ENCODE assay signal across 1 cellular context in the genomic region with DNA sequence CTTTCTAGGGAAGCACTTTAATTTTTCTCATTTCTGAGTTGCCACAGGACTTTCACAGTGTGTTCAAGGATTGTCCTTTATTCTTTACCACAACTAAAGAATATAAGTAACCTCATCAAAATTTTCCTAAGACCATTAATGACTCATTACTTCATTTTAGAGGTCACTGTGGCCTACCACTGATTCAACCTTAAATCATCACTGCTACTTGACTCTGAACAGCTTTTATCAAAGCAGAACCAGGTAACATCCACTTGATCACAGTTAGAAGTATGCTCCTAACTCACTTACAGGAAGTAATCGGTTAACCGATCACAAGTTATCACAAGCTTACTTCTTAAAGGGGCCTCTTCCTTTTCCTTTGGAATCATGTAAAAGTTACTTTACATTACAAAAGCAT.
TF ChIP-seq lines count a peak whose summit lies in the region.

No MANE protein-coding gene starts in this region.

TF ChIP-seq in HCT116, 20 proteins besides CTCF, POLR2A, EP300 and RAD21 (continued from another document):
- TF ChIP-seq, protein P1, sequence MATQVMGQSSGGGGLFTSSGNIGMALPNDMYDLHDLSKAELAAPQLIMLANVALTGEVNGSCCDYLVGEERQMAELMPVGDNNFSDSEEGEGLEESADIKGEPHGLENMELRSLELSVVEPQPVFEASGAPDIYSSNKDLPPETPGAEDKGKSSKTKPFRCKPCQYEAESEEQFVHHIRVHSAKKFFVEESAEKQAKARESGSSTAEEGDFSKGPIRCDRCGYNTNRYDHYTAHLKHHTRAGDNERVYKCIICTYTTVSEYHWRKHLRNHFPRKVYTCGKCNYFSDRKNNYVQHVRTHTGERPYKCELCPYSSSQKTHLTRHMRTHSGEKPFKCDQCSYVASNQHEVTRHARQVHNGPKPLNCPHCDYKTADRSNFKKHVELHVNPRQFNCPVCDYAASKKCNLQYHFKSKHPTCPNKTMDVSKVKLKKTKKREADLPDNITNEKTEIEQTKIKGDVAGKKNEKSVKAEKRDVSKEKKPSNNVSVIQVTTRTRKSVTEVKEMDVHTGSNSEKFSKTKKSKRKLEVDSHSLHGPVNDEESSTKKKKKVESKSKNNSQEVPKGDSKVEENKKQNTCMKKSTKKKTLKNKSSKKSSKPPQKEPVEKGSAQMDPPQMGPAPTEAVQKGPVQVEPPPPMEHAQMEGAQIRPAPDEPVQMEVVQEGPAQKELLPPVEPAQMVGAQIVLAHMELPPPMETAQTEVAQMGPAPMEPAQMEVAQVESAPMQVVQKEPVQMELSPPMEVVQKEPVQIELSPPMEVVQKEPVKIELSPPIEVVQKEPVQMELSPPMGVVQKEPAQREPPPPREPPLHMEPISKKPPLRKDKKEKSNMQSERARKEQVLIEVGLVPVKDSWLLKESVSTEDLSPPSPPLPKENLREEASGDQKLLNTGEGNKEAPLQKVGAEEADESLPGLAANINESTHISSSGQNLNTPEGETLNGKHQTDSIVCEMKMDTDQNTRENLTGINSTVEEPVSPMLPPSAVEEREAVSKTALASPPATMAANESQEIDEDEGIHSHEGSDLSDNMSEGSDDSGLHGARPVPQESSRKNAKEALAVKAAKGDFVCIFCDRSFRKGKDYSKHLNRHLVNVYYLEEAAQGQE (IDR thresholded peaks at IDR 0.05; ENCODE audit: low read depth) = no peak
- TF ChIP-seq SP1 (IDR thresholded peaks at IDR 0.05; ENCODE audit: low read depth) (peak; percentile 60), SRF (IDR thresholded peaks at IDR 0.05; ENCODE audit: low read depth) (peak; percentile 42), MAX (IDR thresholded peaks at IDR 0.05) (no peak), CEBPB (IDR thresholded peaks at IDR 0.05; ENCODE audit: low read depth) (no peak; the same call in 1 of the 2 replicates), SIN3A (IDR thresholded peaks at IDR 0.05; ENCODE audit: low read depth) (0 out of 2 replicates have a peak, but pooled peaks have one; percentile 24), EGR1 (IDR thresholded peaks at IDR 0.05; ENCODE audit: low read depth) (no peak), CBX3 (IDR thresholded peaks at IDR 0.05; ENCODE audit: low read depth) (no peak), YY1 (IDR thresholded peaks at IDR 0.05; ENCODE audit: extremely low read depth, insufficient replicate concordance, low read depth, low read length) (no peak), TCF7L2 (IDR thresholded peaks at IDR 0.05; ENCODE audit: borderline replicate concordance, extremely low read depth, insufficient read depth, insufficient read length) (no peak)
- TF ChIP-seq, protein P2, sequence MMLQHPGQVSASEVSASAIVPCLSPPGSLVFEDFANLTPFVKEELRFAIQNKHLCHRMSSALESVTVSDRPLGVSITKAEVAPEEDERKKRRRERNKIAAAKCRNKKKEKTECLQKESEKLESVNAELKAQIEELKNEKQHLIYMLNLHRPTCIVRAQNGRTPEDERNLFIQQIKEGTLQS (IDR thresholded peaks at IDR 0.05) = no peak
